In genomic region chr6:44045672-44046015, GRCh38 we compare ENCODE assay signal across 25 cellular contexts.
A peak's percentile ranks its signal among the peaks of the same experiment; 100 is the strongest.
DNase-seq lines count a peak whose midpoint lies in the region; ATAC-seq and TF ChIP-seq lines count a peak whose summit lies in the region.
"Had no signal": no experiment of that assay in that cellular context is flagged by ENCODE, and none has a peak within 500 bp of the region (broad histone marks: within the 10 kb centered on the region; RNA-seq: fewer than 3 reads in every experiment).

No MANE protein-coding gene starts in this region.

- no peak overlapping the region for H4K8ac ChIP-seq in H9 (replicated peaks; ENCODE audit: insufficient read length, low read depth, low read length)

- H3K4me1 ChIP-seq in RWPE2 (ENCODE audit: insufficient read depth, poor library complexity, severe bottlenecking): peaks cover 53% of the 10 kb centered on the region
- H3K4me1 ChIP-seq in left lung: peaks cover 15 to 18% of the 10 kb centered on the region in 2 donors
- peaks cover 0 to 90% (median 82%) of the 10 kb centered on the region in 4 donors for H3K4me1 ChIP-seq in sigmoid colon
- peaks cover 10% of the 10 kb centered on the region; the same call in 1 of the 2 replicates for H3K4me1 ChIP-seq in H9 (ENCODE audit: insufficient read depth, low read length)
- peaks cover 65% of the 10 kb centered on the region for H3K4me1 ChIP-seq in vagina

- H3K27ac Mint-ChIP-seq in H9: no peak overlapping the region
- H3K27ac Mint-ChIP-seq: natural killer cell treated with Interleukin-12 subunit alpha and Interleukin-12 subunit beta and Interleukin-15 and Interleukin-18, amount 100 ng/mL, for 72 hours; stimulated activated naive CD8-positive, alpha-beta T cell treated with anti-CD3 and anti-CD28 coated beads, Interleukin-15, Interleukin-2, amounts not matched to agents 100 ng/mL and 50 ng/mL, for 24 hours had no signal

- no peak overlapping the region for H3K9ac ChIP-seq in H9 (ENCODE audit: extremely low read depth, insufficient read length, low read length)

- ATAC-seq in RWPE2 (ENCODE audit: low read depth): no peak
- peak; percentile 42 for ATAC-seq in left lung
- ATAC-seq: natural killer cell treated with Interleukin-12 subunit alpha and Interleukin-12 subunit beta and Interleukin-15 and Interleukin-18, amount 100 ng/mL, for 72 hours had no signal

- no peak overlapping the region for H2BK12ac ChIP-seq in H9 (ENCODE audit: insufficient read length, low read depth, low read length)

- DNase-seq in RWPE2 (ENCODE audit: low spot score) (no peak), fibroblast of the aortic adventitia (ENCODE audit: low read depth) (peak; percentile 52), left lung (peak in 1 of 2 donors; percentile 57), sigmoid colon (peak; percentile 86), H9 (no peak), CD1c-positive myeloid dendritic cell (ENCODE audit: extremely low spot score) (no peak), vagina (ENCODE audit: extremely low spot score in 2 of 2) (no peak)
- no peak for DNase-seq in stimulated activated CD4-positive, alpha-beta T cell treated with anti-CD3 and anti-CD28 coated beads, Interleukin-2, amount 100 ng/mL, for 48 hours
- DNase-seq: activated CD4-positive, CD25-positive, alpha-beta regulatory T cell treated with anti-CD3 and anti-CD28 coated beads, Interleukin-2, amount 50 U/mL, for 72 hours; activated naive CD4-positive, alpha-beta T cell treated with anti-CD3 and anti-CD28 coated beads, Interleukin-2, amount 50 U/mL, for 16 hours; activated T-cell treated with anti-CD3 and anti-CD28 coated beads, Interleukin-2, amount 50 U/mL, for 48 hours; DND-41; hypothalamus; islet precursor cell; KG1; mesendoderm; NCI-H1092; NCI-H2029 treated with DMSO at 0.1 percent for 48 hours; NCI-H510A treated with DMSO at 0.1 percent for 48 hours; stimulated activated CD4-positive, alpha-beta T cell treated with anti-CD3 and anti-CD28 coated beads, Interleukin-4, amount 100 ng/mL, for 24 hours; SW 1271; trophoblast cell had no signal

- no peak overlapping the region for H4K91ac ChIP-seq in H9 (ENCODE audit: insufficient read length, low read depth, low read length)

- H2BK120ac ChIP-seq in H9 (ENCODE audit: low read depth, low read length, poor library complexity, severe bottlenecking): no peak overlapping the region

- TF ChIP-seq POLR2A in sigmoid colon (IDR thresholded peaks at IDR 0.05) (no peak), vagina (IDR thresholded peaks at IDR 0.05) (no peak)

- no peak overlapping the region for H2BK15ac ChIP-seq in H9 (ENCODE audit: low read depth, low read length)

- H2AK5ac ChIP-seq in H9 (ENCODE audit: insufficient read length, low read length): no peak overlapping the region

- no peak overlapping the region for H2AFZ ChIP-seq in H9 (ENCODE audit: low read length)

- H3K4ac ChIP-seq in H9 (ENCODE audit: low read depth, low read length): no peak overlapping the region; the same call in 1 of the 2 replicates

- no peak overlapping the region for H3K18ac ChIP-seq in H9 (ENCODE audit: insufficient read length, low read depth, low read length)

- H3K4me3 ChIP-seq in RWPE2 (ENCODE audit: severe bottlenecking) (no peak overlapping the region), fibroblast of the aortic adventitia (ENCODE audit: low read depth, low read length) (no peak overlapping the region), left lung (no peak overlapping the region), sigmoid colon (no peak overlapping the region), vagina (no peak overlapping the region)
- H3K4me3 ChIP-seq: smooth muscle cell had no signal

- H4K20me1 ChIP-seq in H9 (ENCODE audit: control insufficient read depth, insufficient read depth, insufficient read length): no peaks in the 10 kb centered on the region

- H4K5ac ChIP-seq in H9 (ENCODE audit: insufficient read length, low read depth, low read length): no peak overlapping the region

- H3K36me3 Mint-ChIP-seq in H9 (ENCODE audit: insufficient read depth in 1 of 3, low read depth in 3 of 3): no peaks in the 10 kb centered on the region
- H3K36me3 Mint-ChIP-seq: natural killer cell treated with Interleukin-12 subunit alpha and Interleukin-12 subunit beta and Interleukin-15 and Interleukin-18, amount 100 ng/mL, for 72 hours had no signal

- peaks cover 5% of the 10 kb centered on the region; the same call in 1 of the 2 replicates for H3K27me3 Mint-ChIP-seq in H9 (ENCODE audit: low read depth)

- no peak overlapping the region for H3K23ac ChIP-seq in H9 (ENCODE audit: insufficient read length, low read depth, low read length)

- H3K9me3 ChIP-seq in RWPE2 (ENCODE audit: severe bottlenecking): no peaks in the 10 kb centered on the region
- no peaks in the 10 kb centered on the region for H3K9me3 ChIP-seq in left lung
- no peaks in the 10 kb centered on the region for H3K9me3 ChIP-seq in sigmoid colon
- no peaks in the 10 kb centered on the region for H3K9me3 ChIP-seq in H9 (ENCODE audit: control insufficient read depth, low read depth, low read length)
- H3K9me3 ChIP-seq in vagina: no peaks in the 10 kb centered on the region

- no peak overlapping the region for H3K4me3 Mint-ChIP-seq in H9
- H3K4me3 Mint-ChIP-seq: natural killer cell treated with Interleukin-12 subunit alpha and Interleukin-12 subunit beta and Interleukin-15 and Interleukin-18, amount 100 ng/mL, for 72 hours; stimulated activated naive CD8-positive, alpha-beta T cell treated with anti-CD3 and anti-CD28 coated beads, Interleukin-15, Interleukin-2, amounts not matched to agents 100 ng/mL and 50 ng/mL, for 24 hours had no signal

- no peak for TF ChIP-seq CTCF in RWPE2 (IDR thresholded peaks at IDR 0.05; ENCODE audit: poor library complexity, severe bottlenecking)
- no peak for TF ChIP-seq CTCF in fibroblast of the aortic adventitia (IDR thresholded peaks at IDR 0.05; ENCODE audit: insufficient read depth, low read length)
- no peak for TF ChIP-seq CTCF in left lung (IDR thresholded peaks at IDR 0.05)
- no peak for TF ChIP-seq CTCF in sigmoid colon (IDR thresholded peaks at IDR 0.05)
- TF ChIP-seq CTCF in H9 (conservative IDR thresholded peaks at IDR 0.05): no peak
- no peak for TF ChIP-seq CTCF in vagina (IDR thresholded peaks at IDR 0.05)

- no peak overlapping the region for H3K56ac ChIP-seq in H9 (ENCODE audit: insufficient read length, low read depth, low read length)

- H3K27ac ChIP-seq in RWPE2 (ENCODE audit: poor library complexity, severe bottlenecking): peak overlapping the region; percentile 6
- no peak overlapping the region for H3K27ac ChIP-seq in left lung
- peak overlapping the region; percentile 43 to 91 (median 84) for H3K27ac ChIP-seq in sigmoid colon
- H3K27ac ChIP-seq in H9 (ENCODE audit: insufficient read length, low read depth, low read length): no peak overlapping the region
- no peak overlapping the region for H3K27ac ChIP-seq in vagina

- TF ChIP-seq EP300 in sigmoid colon (IDR thresholded peaks at IDR 0.05): peak in 1 of 4 donors; percentile 24

- H3K27me3 ChIP-seq in RWPE2 (ENCODE audit: insufficient read depth, poor library complexity, severe bottlenecking): no peaks in the 10 kb centered on the region
- no peaks in the 10 kb centered on the region for H3K27me3 ChIP-seq in left lung
- H3K27me3 ChIP-seq in sigmoid colon: no peaks in the 10 kb centered on the region
- no peaks in the 10 kb centered on the region for H3K27me3 ChIP-seq in H9 (ENCODE audit: insufficient read depth, low read length)
- H3K27me3 ChIP-seq in vagina: no peaks in the 10 kb centered on the region

- no peaks in the 10 kb centered on the region for H3K9me3 Mint-ChIP-seq in H9
- H3K9me3 Mint-ChIP-seq: natural killer cell treated with Interleukin-12 subunit alpha and Interleukin-12 subunit beta and Interleukin-15 and Interleukin-18, amount 100 ng/mL, for 72 hours; stimulated activated naive CD8-positive, alpha-beta T cell treated with anti-CD3 and anti-CD28 coated beads, Interleukin-15, Interleukin-2, amounts not matched to agents 100 ng/mL and 50 ng/mL, for 24 hours had no signal

- no peak overlapping the region for H3K4me2 ChIP-seq in H9 (ENCODE audit: insufficient read depth, insufficient read length, low read length)
- H3K4me2 ChIP-seq: smooth muscle cell had no signal

- H3K79me1 ChIP-seq in H9 (ENCODE audit: insufficient read depth, low read depth, low read length, poor library complexity, severe bottlenecking): no peaks in the 10 kb centered on the region

- no peak overlapping the region for H3K14ac ChIP-seq in H9 (ENCODE audit: insufficient read depth, low read length)

- H3K79me2 ChIP-seq in H9 (ENCODE audit: insufficient read depth, low read length): no peaks in the 10 kb centered on the region

- H3K23me2 ChIP-seq in H9 (ENCODE audit: insufficient read length, low read depth, low read length, poor library complexity, severe bottlenecking): no peaks in the 10 kb centered on the region

- H3K4me1 Mint-ChIP-seq in H9: peaks cover 27% of the 10 kb centered on the region in 2 experiments

- intact Hi-C loops in left lung (cut with DNase I): no loop called here
- intact Hi-C loops in sigmoid colon (cut with DNase I): loop anchor here (5.0 kb wide), 1 partner anchor 73 kb away; no protein-coding TSS in a partner anchor
- intact Hi-C loops in vagina (cut with DNase I): no loop called here

- H2BK5ac ChIP-seq in H9 (ENCODE audit: insufficient read length, low read length): no peak overlapping the region

- WGBS in sigmoid colon, 2 donors: 50 to 59% methylated on average over 1 of the region's 1 CpG
- no CpG with 5 or more reads among the region's 1 CpG for WGBS in H9 (ENCODE audit: extremely low coverage, insufficient read length, low lambda C conversion rate)

- H3K36me3 ChIP-seq in RWPE2 (ENCODE audit: low read depth) (no peaks in the 10 kb centered on the region), left lung (no peaks in the 10 kb centered on the region), sigmoid colon (no peaks in the 10 kb centered on the region), vagina (no peaks in the 10 kb centered on the region)

- H2BK20ac ChIP-seq in H9 (ENCODE audit: low read depth, low read length, poor library complexity, severe bottlenecking): no peak overlapping the region

- no peak overlapping the region for H3T11ph ChIP-seq in H9 (ENCODE audit: low read length)

Comparison
In these comparisons a context has a peak if more than half of its experiments do, and no peak if none do; other contexts are left out.
1. DNase-seq: peak in fibroblast of the aortic adventitia (single experiment) and sigmoid colon (single experiment); none in RWPE2 (single experiment), H9 (single experiment), CD1c-positive myeloid dendritic cell (single experiment), vagina (0 of 2) and stimulated activated CD4-positive, alpha-beta T cell treated with anti-CD3 and anti-CD28 coated beads, Interleukin-2, amount 100 ng/mL, for 48 hours (0 of 2).
2. H3K27ac ChIP-seq: peak in RWPE2 (single experiment) and sigmoid colon (4 of 4); none in left lung (0 of 2), H9 (single experiment) and vagina (single experiment).